1 cellular context compared by ENCODE assay signal in the genomic region with DNA sequence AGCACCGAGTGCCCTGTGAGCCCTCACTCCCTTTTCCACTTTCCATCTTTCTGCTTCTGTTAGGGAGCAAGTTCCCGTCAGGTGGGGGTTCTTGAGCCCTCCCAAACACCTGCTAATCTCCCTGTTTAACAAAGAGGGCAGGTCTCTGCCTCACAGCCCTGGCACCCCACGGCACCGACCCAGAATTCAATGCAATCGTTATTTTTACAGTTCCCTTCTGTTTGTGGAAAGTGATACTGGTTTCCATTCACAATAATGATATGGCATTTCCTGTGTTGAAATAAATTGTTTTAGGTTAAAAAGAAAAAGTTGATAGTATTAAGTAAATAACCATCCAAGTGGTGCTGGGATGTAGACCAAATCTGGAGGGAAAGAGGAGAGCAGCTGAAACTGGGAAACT.
TF ChIP-seq lines count a peak whose summit lies in the region.

No MANE protein-coding gene starts in this region.

TF ChIP-seq in H1, 55 proteins besides CTCF, POLR2A, EP300 and RAD21:
- TF ChIP-seq CHD2 (IDR thresholded peaks at IDR 0.05; ENCODE audit: low read length) (no peak), CREB1 (IDR thresholded peaks at IDR 0.05) (no peak), MAFK (IDR thresholded peaks at IDR 0.05; ENCODE audit: low read depth, low read length) (no peak), KDM5A (IDR thresholded peaks at IDR 0.05; ENCODE audit: low read length) (no peak)
- TF ChIP-seq, protein P1, sequence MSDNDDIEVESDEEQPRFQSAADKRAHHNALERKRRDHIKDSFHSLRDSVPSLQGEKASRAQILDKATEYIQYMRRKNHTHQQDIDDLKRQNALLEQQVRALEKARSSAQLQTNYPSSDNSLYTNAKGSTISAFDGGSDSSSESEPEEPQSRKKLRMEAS (IDR thresholded peaks at IDR 0.05): no peak
